8 cellular contexts compared by ENCODE assay signal in genomic region chr1:80054129-80054528, GRCh38.
DNase-seq lines count a peak whose midpoint lies in the region; ATAC-seq and TF ChIP-seq lines count a peak whose summit lies in the region.
"Had no signal": no experiment of that assay in that cellular context is flagged by ENCODE, and none has a peak within 500 bp of the region (broad histone marks: within the 10 kb centered on the region; RNA-seq: fewer than 3 reads in every experiment).

No MANE protein-coding gene starts in this region.

- H3K27me3 ChIP-seq in mammary epithelial cell (ENCODE audit: insufficient read depth, low read length), result no peaks in the 10 kb centered on the region
- H3K27me3 ChIP-seq in sigmoid colon, result no peaks in the 10 kb centered on the region

- H3K36me3 ChIP-seq in mammary epithelial cell (ENCODE audit: insufficient read depth, low read length), result no peaks in the 10 kb centered on the region
- H3K36me3 ChIP-seq in sigmoid colon, result no peaks in the 10 kb centered on the region

- H3K27ac ChIP-seq in mammary epithelial cell (ENCODE audit: insufficient read depth, low read depth, low read length), result peak overlapping the region; percentile 91
- H3K27ac ChIP-seq in sigmoid colon, result no peak overlapping the region

- peak overlapping the region; percentile 29 for H2AFZ ChIP-seq in mammary epithelial cell (ENCODE audit: low read depth, low read length)

- H3K27ac Mint-ChIP-seq in chondrocyte (ENCODE audit: unreplicated experiment), result no peak overlapping the region

- ATAC-seq in HG02623 (IDR thresholded peaks at IDR 0.05; ENCODE audit: unreplicated experiment) (no peak), HG03565 (IDR thresholded peaks at IDR 0.05; ENCODE audit: unreplicated experiment) (no peak)

- no peak for TF ChIP-seq POLR2A in sigmoid colon (IDR thresholded peaks at IDR 0.05)

- no peaks in the 10 kb centered on the region for H3K36me3 Mint-ChIP-seq in chondrocyte (ENCODE audit: low read depth)

- peak overlapping the region; percentile 62 for H3K4me2 ChIP-seq in mammary epithelial cell (ENCODE audit: insufficient read depth, low read depth, low read length)

- H4K20me1 ChIP-seq in mammary epithelial cell (ENCODE audit: insufficient read depth, low read length), result no peaks in the 10 kb centered on the region

- no peaks in the 10 kb centered on the region for H3K9me3 Mint-ChIP-seq in chondrocyte (ENCODE audit: low read depth)

- H3K79me2 ChIP-seq in mammary epithelial cell (ENCODE audit: insufficient read depth, low read length), result no peaks in the 10 kb centered on the region

- CTCF ChIA-PET in mammary epithelial cell (lab: Charles Lee; ENCODE audit: low non-redundant PET), result interaction anchor here (0.5 to 0.7 kb wide), 3 partner anchors 10 to 1895 kb away, joined by 3 to 6 read pairs (median 6); no protein-coding TSS in a partner anchor

- no peaks in the 10 kb centered on the region for H3K4me1 Mint-ChIP-seq in chondrocyte (ENCODE audit: low read depth)

- TF ChIP-seq CTCF in HFF-Myc (IDR thresholded peaks at IDR 0.05; ENCODE audit: low read depth, low read length, missing control alignments), result no peak
- no peak for TF ChIP-seq CTCF in mammary epithelial cell (conservative IDR thresholded peaks at IDR 0.05 in 1 of 2, IDR thresholded peaks at IDR 0.05 in 1 of 2; ENCODE audit: extremely low read depth in 1 of 2, insufficient read depth in 1 of 2, low read depth in 1 of 2, low read length in 2 of 2)
- no peak for TF ChIP-seq CTCF in sigmoid colon (IDR thresholded peaks at IDR 0.05)
- TF ChIP-seq CTCF in chondrocyte (IDR thresholded peaks at IDR 0.05), result no peak

- TF ChIP-seq EP300 in sigmoid colon (IDR thresholded peaks at IDR 0.05), result no peak

- H3K4me1 ChIP-seq in mammary epithelial cell (ENCODE audit: insufficient read depth, low read length) (peaks cover 11% of the 10 kb centered on the region), sigmoid colon (no peaks in the 10 kb centered on the region)

- H3K4me3 Mint-ChIP-seq in chondrocyte (ENCODE audit: unreplicated experiment), result no peak overlapping the region

- no TSS peak for BruUV-seq in mammary epithelial cell (replicated peaks; lab: Mats Ljungman, UMichigan)

- in situ Hi-C loops in mammary epithelial cell (cut with MboI; ENCODE audit: low sequenced_read_pairs in 2 of 2), result no loop called here

- DNase-seq in HFF-Myc (ENCODE audit: extremely low read depth, low read depth) (peak; percentile 82), NCI-H2171 treated with DMSO at 0.1 percent for 48 hours (lab: John Stamatoyannopoulos, UW) (peak; percentile 99), mammary epithelial cell (peak; percentile 97), sigmoid colon (peak; percentile 45), chondrocyte (ENCODE audit: low spot score) (no peak)
- DNase-seq: activated CD4-positive, CD25-positive, alpha-beta regulatory T cell had no signal

- no peak overlapping the region for H3K4me3 ChIP-seq in HFF-Myc (replicated peaks; ENCODE audit: low read depth, low read length)
- H3K4me3 ChIP-seq in mammary epithelial cell (replicated peaks in 1 of 3; ENCODE audit: insufficient read depth in 1 of 3, low read depth in 2 of 3, low read length in 3 of 3), result peak overlapping the region in 1 of 3 experiments; percentile 13
- H3K4me3 ChIP-seq in sigmoid colon, result no peak overlapping the region

- WGBS in mammary epithelial cell (ENCODE audit: low coverage, missing lambda C conversion rate), result 0% methylated on average over 7 of the region's 7 CpGs
- 47 to 83% methylated on average over 7 of the region's 7 CpGs for WGBS in sigmoid colon, 2 donors

- intact Hi-C loops in mammary epithelial cell (cut with micrococcal nuclease), result no loop called here
- intact Hi-C loops in sigmoid colon (cut with DNase I), result no loop called here

- H3K27me3 Mint-ChIP-seq in chondrocyte (ENCODE audit: low read depth), result no peaks in the 10 kb centered on the region

- no peak overlapping the region for H3K9ac ChIP-seq in mammary epithelial cell (ENCODE audit: insufficient read depth, low read length)

- dilution Hi-C loops in mammary epithelial cell (cut with HindIII; ENCODE audit: low sequenced_read_pairs), result no loop called here

- no peaks in the 10 kb centered on the region for H3K9me3 ChIP-seq in mammary epithelial cell (replicated peaks; ENCODE audit: insufficient read depth, low read length)
- peaks cover 0 to 3% (median 0%) of the 10 kb centered on the region in 4 donors for H3K9me3 ChIP-seq in sigmoid colon
